1 cellular context compared by ENCODE assay signal in the genomic region with DNA sequence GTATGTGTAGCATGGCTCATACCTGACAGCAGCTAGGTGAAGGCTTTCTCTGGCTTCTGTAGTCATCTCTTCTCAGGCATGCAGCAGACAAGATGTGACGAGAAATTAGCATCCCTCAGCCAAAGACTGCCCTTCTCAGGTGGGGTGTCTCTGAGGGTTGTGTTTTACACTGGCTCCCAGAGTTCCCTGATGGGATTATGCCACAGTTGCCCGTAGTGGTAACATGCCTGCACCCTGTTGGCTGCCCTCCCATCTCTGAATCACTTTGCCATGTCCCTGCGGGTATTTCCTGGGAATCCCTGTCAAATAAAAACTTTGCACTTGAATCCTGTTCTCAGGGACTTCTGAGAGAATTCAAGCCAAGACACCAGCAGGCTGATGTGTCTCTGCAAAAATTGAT.
TF ChIP-seq lines count a peak whose summit lies in the region.

No MANE protein-coding gene starts in this region.

TF ChIP-seq in H1, 55 proteins besides CTCF, POLR2A, EP300 and RAD21:
- TF ChIP-seq SP1 (IDR thresholded peaks at IDR 0.05; ENCODE audit: low read depth, low read length) = no peak
- no peak for TF ChIP-seq RNF2 (IDR thresholded peaks at IDR 0.05; ENCODE audit: borderline replicate concordance, low read depth, low read length, missing control alignments, poor library complexity, severe bottlenecking)
- no peak for TF ChIP-seq POU5F1 (IDR thresholded peaks at IDR 0.05; ENCODE audit: low read depth, low read length)
- no peak for TF ChIP-seq KDM5A (IDR thresholded peaks at IDR 0.05; ENCODE audit: low read length)
- no peak for TF ChIP-seq RXRA (IDR thresholded peaks at IDR 0.05; ENCODE audit: insufficient read depth, low read depth, low read length)
- TF ChIP-seq HDAC2 (IDR thresholded peaks at IDR 0.05; ENCODE audit: borderline replicate concordance in 1 of 2, low read depth in 2 of 2, low read length in 2 of 2) = no peak
- no peak for TF ChIP-seq NRF1 (IDR thresholded peaks at IDR 0.05; ENCODE audit: low read depth, low read length)
- TF ChIP-seq FOSL1 (IDR thresholded peaks at IDR 0.05; ENCODE audit: insufficient read depth, low read depth, low read length) = no peak
- TF ChIP-seq TBP (IDR thresholded peaks at IDR 0.05; ENCODE audit: low read depth, low read length) = no peak
